Comparison of ENCODE assay signal across 16 cellular contexts in the genomic region with DNA sequence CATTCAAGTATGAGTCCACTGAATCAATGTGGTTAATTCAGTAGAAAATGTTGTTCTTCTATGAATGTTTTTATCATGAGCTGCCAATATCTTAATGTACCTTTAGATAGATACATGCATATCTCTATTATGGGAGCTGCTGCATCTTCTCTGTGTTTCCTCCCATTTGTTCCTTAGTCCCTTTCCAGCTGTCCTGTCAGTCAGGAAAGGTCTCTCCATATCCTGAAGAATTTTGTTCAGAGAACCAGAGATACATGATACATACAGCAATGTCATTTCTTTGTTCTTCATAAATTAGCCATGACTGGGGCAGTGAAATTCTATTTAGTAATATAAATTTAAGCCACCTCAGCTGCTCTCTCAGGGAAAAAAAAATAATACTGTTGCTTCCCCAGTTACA.
DNase-seq lines count a peak whose midpoint lies in the region; ATAC-seq, FAIRE-seq and TF ChIP-seq lines count a peak whose summit lies in the region.
"Had no signal": no experiment of that assay in that cellular context is flagged by ENCODE, and none has a peak within 500 bp of the region (broad histone marks: within the 10 kb centered on the region; RNA-seq: fewer than 3 reads in every experiment).

No MANE protein-coding gene starts in this region.

- no peak for DNase-seq in A549 (ENCODE audit: low read depth in 1 of 2, low spot score in 1 of 2)
- DNase-seq in PC-3: no peak
- no peak for DNase-seq in mesenchymal stem cell
- DNase-seq in osteocyte (ENCODE audit: extremely low spot score, unreplicated experiment): no peak
- DNase-seq in KBM-7: no peak
- DNase-seq in stimulated activated CD4-positive, alpha-beta T cell treated with anti-CD3 and anti-CD28 coated beads, Interleukin-15, amount 100 ng/mL, for 24 hours: no peak
- DNase-seq: CD4-positive, alpha-beta T cell; DMS79; H9 had no signal

- no peak overlapping the region for H2BK12ac ChIP-seq in mesenchymal stem cell (ENCODE audit: low read length in 2 of 2)

- POLR2A ChIA-PET in A549 (lab: Yijun Ruan, JAX) (no interaction called here), PC-3 (lab: Charles Lee; ENCODE audit: unreplicated experiment) (no interaction called here)

- H2BK5ac ChIP-seq in mesenchymal stem cell (ENCODE audit: low read depth, low read length, poor library complexity, severe bottlenecking): no peak overlapping the region

- no peak for FAIRE-seq in A549 (lab: Jason Lieb, UNC)
- FAIRE-seq: GM12878, HepG2, HTR-8/SVneo had no signal

- intact Hi-C loops in PC-3 (cut with micrococcal nuclease): loop anchor here (1.0 to 10.0 kb wide), 8 partner anchors 50 to 408 kb away; a partner anchor contains a TSS

- no peak overlapping the region for H2BK120ac ChIP-seq in mesenchymal stem cell (ENCODE audit: low read depth, low read length)

- peaks cover 1% of the 10 kb centered on the region for H3K36me3 Mint-ChIP-seq in osteocyte (ENCODE audit: unreplicated experiment)

- H3K18ac ChIP-seq in mesenchymal stem cell (ENCODE audit: low read depth in 1 of 2, low read length in 2 of 2): no peak overlapping the region

- TF ChIP-seq CTCF in A549 (IDR thresholded peaks at IDR 0.05) (no peak), PC-3 (conservative IDR thresholded peaks at IDR 0.05; ENCODE audit: low read depth, low read length) (no peak), osteocyte (IDR thresholded peaks at IDR 0.05) (no peak)

- no peak for TF ChIP-seq RAD21 in A549 (conservative IDR thresholded peaks at IDR 0.05 in 1 of 2, IDR thresholded peaks at IDR 0.05 in 1 of 2)

- no peak for TF ChIP-seq EP300 in A549 (IDR thresholded peaks at IDR 0.05)

- CTCF ChIA-PET in A549 (lab: Yijun Ruan, JAX): interaction anchor here (0.6 to 1.8 kb wide), 16 partner anchors 10 to 406 kb away, joined by 3 to 8 read pairs (median 4); a partner anchor contains a TSS
- CTCF ChIA-PET in PC-3 (lab: Charles Lee): interaction anchor here (0.6 kb wide), 1 partner anchor 60 kb away, joined by 3 read pairs; no protein-coding TSS in a partner anchor

- ATAC-seq in A549 (no peak), PC-3 (no peak), GM21529 (IDR thresholded peaks at IDR 0.05; ENCODE audit: unreplicated experiment) (no peak), HG02938 (IDR thresholded peaks at IDR 0.05; ENCODE audit: unreplicated experiment) (no peak)
- ATAC-seq: HepG2 had no signal

- H3K27ac ChIP-seq in A549 (peak overlapping the region; percentile 35 to 76; a peak in 5 of 6 replicates), PC-3 (ENCODE audit: low read length) (no peak overlapping the region), mesenchymal stem cell (ENCODE audit: low read length, poor library complexity, severe bottlenecking) (peak overlapping the region; percentile 38)
- H3K27ac ChIP-seq: 22Rv1 had no signal

- H3K9ac ChIP-seq in PC-3 (ENCODE audit: low read length) (no peak overlapping the region), mesenchymal stem cell (ENCODE audit: low read length) (no peak overlapping the region)

- no peak for TF ChIP-seq POLR2A in A549 (IDR thresholded peaks at IDR 0.05; ENCODE audit: low read length)

- BruUV-seq in PC-3 (replicated peaks; lab: Mats Ljungman, UMichigan): no TSS peak

- peaks cover 86% of the 10 kb centered on the region for H3K4me1 Mint-ChIP-seq in osteocyte (ENCODE audit: unreplicated experiment)
- H3K4me1 Mint-ChIP-seq: B cell had no signal

- H2BK15ac ChIP-seq in mesenchymal stem cell (ENCODE audit: low read depth, poor library complexity, severe bottlenecking): no peak overlapping the region

- peaks cover 12% of the 10 kb centered on the region for H3F3A ChIP-seq in PC-3 (ENCODE audit: low read length, unreplicated experiment)

- peaks cover 7% of the 10 kb centered on the region for H3K79me1 ChIP-seq in mesenchymal stem cell (replicated peaks; ENCODE audit: low read length, poor library complexity, severe bottlenecking)

- H3K27ac Mint-ChIP-seq in osteocyte (ENCODE audit: unreplicated experiment): peak overlapping the region; percentile 78
- H3K27ac Mint-ChIP-seq: B cell; CD4-positive, alpha-beta T cell had no signal

- H4K20me1 ChIP-seq in PC-3 (ENCODE audit: low read length): no peaks in the 10 kb centered on the region

- no peak overlapping the region for H3K4ac ChIP-seq in mesenchymal stem cell (ENCODE audit: low read depth in 1 of 2, low read length in 2 of 2)

- H3K27me3 Mint-ChIP-seq in osteocyte (ENCODE audit: unreplicated experiment): no peaks in the 10 kb centered on the region

- H3K27me3 ChIP-seq in PC-3 (ENCODE audit: low read length) (no peaks in the 10 kb centered on the region), mesenchymal stem cell (ENCODE audit: control insufficient read depth in 1 of 2, insufficient read depth in 1 of 2, low read length in 2 of 2) (no peaks in the 10 kb centered on the region)

- H3K9me3 Mint-ChIP-seq in osteocyte (ENCODE audit: unreplicated experiment): no peaks in the 10 kb centered on the region
- H3K9me3 Mint-ChIP-seq: CD4-positive, alpha-beta T cell; H9 had no signal

- peaks cover 74% of the 10 kb centered on the region for H3K4me1 ChIP-seq in A549
- H3K4me1 ChIP-seq in PC-3 (ENCODE audit: insufficient read depth, low read length): peaks cover 35% of the 10 kb centered on the region
- H3K4me1 ChIP-seq in mesenchymal stem cell (ENCODE audit: control insufficient read depth, insufficient read depth, low read depth, low read length): peaks cover 3% of the 10 kb centered on the region

- H4K91ac ChIP-seq in mesenchymal stem cell (ENCODE audit: low read length): no peak overlapping the region

- no peaks in the 10 kb centered on the region for H3K36me3 ChIP-seq in PC-3 (ENCODE audit: low read depth, low read length)
- H3K36me3 ChIP-seq in mesenchymal stem cell (ENCODE audit: control insufficient read depth in 1 of 2, insufficient read depth in 2 of 2, low read depth in 1 of 2, low read length in 2 of 2): no peaks in the 10 kb centered on the region

- H3K4me3 Mint-ChIP-seq in osteocyte (ENCODE audit: unreplicated experiment): no peak overlapping the region
- H3K4me3 Mint-ChIP-seq: B cell; CD4-positive, alpha-beta T cell; H9 had no signal

- no peak overlapping the region for H3K23ac ChIP-seq in mesenchymal stem cell (ENCODE audit: low read length in 2 of 2)

- H3K9me3 ChIP-seq in A549: no peaks in the 10 kb centered on the region
- no peaks in the 10 kb centered on the region for H3K9me3 ChIP-seq in PC-3 (ENCODE audit: low read length)
- no peaks in the 10 kb centered on the region for H3K9me3 ChIP-seq in mesenchymal stem cell (ENCODE audit: control insufficient read depth, low read length)

- H3K4me2 ChIP-seq in A549: peak overlapping the region; percentile 54
- peak overlapping the region; percentile 72; the same call in 1 of the 2 replicates for H3K4me2 ChIP-seq in PC-3 (ENCODE audit: low read length)
- H3K4me2 ChIP-seq in mesenchymal stem cell (ENCODE audit: low read length, poor library complexity, severe bottlenecking): no peak overlapping the region

- no peak overlapping the region for H3K14ac ChIP-seq in mesenchymal stem cell (ENCODE audit: low read length in 2 of 2)

- H3K9me2 ChIP-seq in PC-3 (replicated peaks; ENCODE audit: low read length): no peaks in the 10 kb centered on the region

- in situ Hi-C loops in KBM-7 (cut with MboI; ENCODE audit: low pct_unique_long_range_greater_than_20kb, low sequenced_read_pairs): no loop called here

- no peak overlapping the region for H4K8ac ChIP-seq in mesenchymal stem cell (ENCODE audit: low read length)

- H2AFZ ChIP-seq in PC-3 (ENCODE audit: low read length) (no peak overlapping the region), mesenchymal stem cell (ENCODE audit: low read depth, low read length) (no peak overlapping the region)

- H3K4me3 ChIP-seq in A549 (no peak overlapping the region), PC-3 (ENCODE audit: low read length) (no peak overlapping the region), mesenchymal stem cell (ENCODE audit: insufficient read depth in 1 of 2, low read depth in 1 of 2, low read length in 2 of 2) (no peak overlapping the region)
- H3K4me3 ChIP-seq: GM12878 had no signal

- H3K79me2 ChIP-seq in PC-3 (ENCODE audit: low read length): no peaks in the 10 kb centered on the region

- no peak overlapping the region for H2AK5ac ChIP-seq in mesenchymal stem cell (ENCODE audit: low read length, severe bottlenecking)

TF ChIP-seq in A549, 52 proteins besides CTCF, POLR2A, EP300 and RAD21 (continues in another document):
- TF ChIP-seq ZFP36 (IDR thresholded peaks at IDR 0.05; ENCODE audit: borderline replicate concordance, partially characterized antibody): no peak
- TF ChIP-seq NR3C1 (IDR thresholded peaks at IDR 0.05): no peak
- TF ChIP-seq EHF (CRISPR knock-in tag; IDR thresholded peaks at IDR 0.05): no peak
- TF ChIP-seq, protein P1, sequence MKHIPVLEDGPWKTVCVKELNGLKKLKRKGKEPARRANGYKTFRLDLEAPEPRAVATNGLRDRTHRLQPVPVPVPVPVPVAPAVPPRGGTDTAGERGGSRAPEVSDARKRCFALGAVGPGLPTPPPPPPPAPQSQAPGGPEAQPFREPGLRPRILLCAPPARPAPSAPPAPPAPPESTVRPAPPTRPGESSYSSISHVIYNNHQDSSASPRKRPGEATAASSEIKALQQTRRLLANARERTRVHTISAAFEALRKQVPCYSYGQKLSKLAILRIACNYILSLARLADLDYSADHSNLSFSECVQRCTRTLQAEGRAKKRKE (CRISPR knock-in tag; IDR thresholded peaks at IDR 0.05; ENCODE audit: low read depth): no peak
- no peak for TF ChIP-seq ZC3H11A (IDR thresholded peaks at IDR 0.05)
- TF ChIP-seq, protein P2, sequence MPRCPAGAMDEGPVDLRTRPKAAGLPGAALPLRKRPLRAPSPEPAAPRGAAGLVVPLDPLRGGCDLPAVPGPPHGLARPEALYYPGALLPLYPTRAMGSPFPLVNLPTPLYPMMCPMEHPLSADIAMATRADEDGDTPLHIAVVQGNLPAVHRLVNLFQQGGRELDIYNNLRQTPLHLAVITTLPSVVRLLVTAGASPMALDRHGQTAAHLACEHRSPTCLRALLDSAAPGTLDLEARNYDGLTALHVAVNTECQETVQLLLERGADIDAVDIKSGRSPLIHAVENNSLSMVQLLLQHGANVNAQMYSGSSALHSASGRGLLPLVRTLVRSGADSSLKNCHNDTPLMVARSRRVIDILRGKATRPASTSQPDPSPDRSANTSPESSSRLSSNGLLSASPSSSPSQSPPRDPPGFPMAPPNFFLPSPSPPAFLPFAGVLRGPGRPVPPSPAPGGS (IDR thresholded peaks at IDR 0.05): no peak
- no peak for TF ChIP-seq TFCP2L1 (CRISPR knock-in tag; IDR thresholded peaks at IDR 0.05)
- TF ChIP-seq, protein P3, sequence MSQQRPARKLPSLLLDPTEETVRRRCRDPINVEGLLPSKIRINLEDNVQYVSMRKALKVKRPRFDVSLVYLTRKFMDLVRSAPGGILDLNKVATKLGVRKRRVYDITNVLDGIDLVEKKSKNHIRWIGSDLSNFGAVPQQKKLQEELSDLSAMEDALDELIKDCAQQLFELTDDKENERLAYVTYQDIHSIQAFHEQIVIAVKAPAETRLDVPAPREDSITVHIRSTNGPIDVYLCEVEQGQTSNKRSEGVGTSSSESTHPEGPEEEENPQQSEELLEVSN (IDR thresholded peaks at IDR 0.05; ENCODE audit: borderline replicate concordance, low read depth): no peak
- no peak for TF ChIP-seq CBX8 (IDR thresholded peaks at IDR 0.05)
- TF ChIP-seq PHF8 (IDR thresholded peaks at IDR 0.05; ENCODE audit: borderline replicate concordance, low read depth): no peak
- TF ChIP-seq ZNF302 (CRISPR knock-in tag; IDR thresholded peaks at IDR 0.05): no peak
- no peak for TF ChIP-seq KDM1A (IDR thresholded peaks at IDR 0.05; ENCODE audit: low read depth)
